In the genomic region with DNA sequence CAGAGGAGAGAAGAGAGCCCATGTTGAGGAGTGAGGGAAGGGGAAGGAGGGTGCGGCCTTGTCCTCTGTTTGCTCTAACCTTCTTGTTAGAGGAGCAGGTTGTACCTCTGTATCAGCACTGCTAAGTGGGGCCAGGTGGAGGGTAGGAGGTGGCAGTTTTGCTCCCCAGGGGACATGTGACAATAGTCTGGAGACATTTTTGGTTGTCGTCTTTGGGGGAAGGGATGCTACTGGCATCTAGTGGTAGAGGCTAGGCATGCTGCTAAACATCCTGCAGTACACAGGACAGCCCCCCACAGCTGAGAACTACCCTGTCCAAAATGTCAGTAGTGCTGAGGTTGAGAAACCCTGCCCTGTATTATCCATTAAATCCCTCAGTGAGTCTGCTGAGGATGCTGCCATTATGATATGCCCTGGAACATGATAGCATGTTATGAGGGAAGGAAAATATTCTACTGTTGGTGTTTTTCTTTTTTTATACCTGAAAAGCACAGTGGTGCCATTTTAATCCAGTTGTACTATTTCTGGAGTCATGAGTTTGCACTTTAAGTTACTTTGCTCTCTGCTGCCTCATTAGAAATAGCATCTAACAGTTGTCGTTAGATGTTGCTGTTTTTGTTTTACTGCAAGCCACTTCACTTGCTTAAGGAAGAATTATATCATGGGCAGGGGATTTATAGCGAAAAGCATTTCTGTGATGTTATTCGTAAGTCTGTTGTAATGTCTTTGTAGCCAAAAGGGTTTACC, we compare ENCODE assay signal across 8 cellular contexts.
DNase-seq lines count a peak whose midpoint lies in the region; ATAC-seq and TF ChIP-seq lines count a peak whose summit lies in the region.

No MANE protein-coding gene starts in this region.

- H3K27me3 ChIP-seq in upper lobe of left lung = no peaks in the 10 kb centered on the region

- WGBS in upper lobe of left lung, 2 donors = 66 to 78% methylated on average over 5 of the region's 5 CpGs

- no peak for TF ChIP-seq POLR2A in upper lobe of left lung (IDR thresholded peaks at IDR 0.05)

- H3K4me3 Mint-ChIP-seq in activated naive CD8-positive, alpha-beta T cell treated with anti-CD3 and anti-CD28 coated beads for 36 hours = no peak overlapping the region

- ATAC-seq in GM21825 (IDR thresholded peaks at IDR 0.05; ENCODE audit: unreplicated experiment) = peak; percentile 39
- peak; percentile 46 to 81 for ATAC-seq in upper lobe of left lung (ENCODE audit: low FRiP score in 2 of 2)

- H3K9me3 Mint-ChIP-seq in activated naive CD8-positive, alpha-beta T cell treated with anti-CD3 and anti-CD28 coated beads for 36 hours = no peaks in the 10 kb centered on the region

- H3K36me3 ChIP-seq in upper lobe of left lung = peaks cover 0 to 10% (median 7%) of the 10 kb centered on the region in 4 donors

- H3K9me3 ChIP-seq in upper lobe of left lung = no peaks in the 10 kb centered on the region

- DNase-seq in NCI-H2227 (lab: John Stamatoyannopoulos, UW; ENCODE audit: unreplicated experiment) (peak; percentile 3), NCI-H2227 treated with DMSO at 0.1 percent for 48 hours (lab: John Stamatoyannopoulos, UW) (no peak), Kasumi-1 (lab: John Stamatoyannopoulos, UW) (peak; percentile 33 to 48), inferior parietal cortex (ENCODE audit: extremely low spot score) (peak; percentile 17), upper lobe of left lung (peak in 1 of 2 donors; percentile 85)
- DNase-seq in activated naive CD8-positive, alpha-beta T cell treated with anti-CD3 and anti-CD28 coated beads for 36 hours = peak; percentile 8
- no peak for DNase-seq in effector CD8-positive, alpha-beta T cell (lab: John Stamatoyannopoulos, UW)

- peaks cover 3% of the 10 kb centered on the region for H3K4me1 Mint-ChIP-seq in activated naive CD8-positive, alpha-beta T cell treated with anti-CD3 and anti-CD28 coated beads for 36 hours

- H3K4me3 ChIP-seq in upper lobe of left lung = no peak overlapping the region

- peak overlapping the region; percentile 56 to 80 (median 75) for H3K27ac ChIP-seq in upper lobe of left lung

- TF ChIP-seq CTCF in upper lobe of left lung (IDR thresholded peaks at IDR 0.05) = peak in 4 of 6 experiments; percentile 29 to 56 (median 42)

- no peaks in the 10 kb centered on the region for H3K27me3 Mint-ChIP-seq in activated naive CD8-positive, alpha-beta T cell treated with anti-CD3 and anti-CD28 coated beads for 36 hours

- peaks cover 8% of the 10 kb centered on the region for H3K36me3 Mint-ChIP-seq in activated naive CD8-positive, alpha-beta T cell treated with anti-CD3 and anti-CD28 coated beads for 36 hours

- TF ChIP-seq EP300 in upper lobe of left lung (IDR thresholded peaks at IDR 0.05) = peak in 1 of 4 donors; percentile 52

- H3K4me1 ChIP-seq in upper lobe of left lung = peaks cover 0 to 30% (median 13%) of the 10 kb centered on the region in 4 donors

- no peak overlapping the region for H3K27ac Mint-ChIP-seq in activated naive CD8-positive, alpha-beta T cell treated with anti-CD3 and anti-CD28 coated beads for 36 hours

Comparison
In these comparisons a context has a peak if more than half of its experiments do, and no peak if none do; other contexts are left out.
1. DNase-seq: peak in NCI-H2227 (single experiment), Kasumi-1 (2 of 2), activated naive CD8-positive, alpha-beta T cell treated with anti-CD3 and anti-CD28 coated beads for 36 hours (single experiment) and inferior parietal cortex (single experiment); none in NCI-H2227 treated with DMSO at 0.1 percent for 48 hours (single experiment) and effector CD8-positive, alpha-beta T cell (single experiment).